In genomic region chr13:106709509-106709908, GRCh38 we compare ENCODE assay signal across 13 cellular contexts.
DNase-seq lines count a peak whose midpoint lies in the region; ATAC-seq and TF ChIP-seq lines count a peak whose summit lies in the region.
"Had no signal": no experiment of that assay in that cellular context is flagged by ENCODE, and none has a peak within 500 bp of the region (broad histone marks: within the 10 kb centered on the region; RNA-seq: fewer than 3 reads in every experiment).

No MANE protein-coding gene starts in this region.

- no peak for TF ChIP-seq EP300 in gastroesophageal sphincter (IDR thresholded peaks at IDR 0.05)

- no peaks in the 10 kb centered on the region for H3K9me3 ChIP-seq in colonic mucosa
- H3K9me3 ChIP-seq in gastroesophageal sphincter = no peaks in the 10 kb centered on the region
- no peaks in the 10 kb centered on the region for H3K9me3 ChIP-seq in uterus
- H3K9me3 ChIP-seq in spleen = no peaks in the 10 kb centered on the region

- no peaks in the 10 kb centered on the region for H3K4me1 ChIP-seq in colonic mucosa
- H3K4me1 ChIP-seq in gastroesophageal sphincter = peaks cover 3 to 46% (median 4%) of the 10 kb centered on the region in 3 donors
- no peaks in the 10 kb centered on the region for H3K4me1 ChIP-seq in uterus
- H3K4me1 ChIP-seq in spleen = peaks cover 0 to 4% (median 0%) of the 10 kb centered on the region in 6 donors

- H3K4me3 ChIP-seq in colonic mucosa (no peak overlapping the region), gastroesophageal sphincter (peak overlapping the region; percentile 30 to 31), uterus (no peak overlapping the region), spleen (peak overlapping the region in 1 of 8 donors; percentile 33)

- peak overlapping the region; percentile 29 for H3K27ac ChIP-seq in colonic mucosa
- peak overlapping the region; percentile 50 to 75 (median 69) for H3K27ac ChIP-seq in gastroesophageal sphincter
- H3K27ac ChIP-seq in uterus = peak overlapping the region; percentile 51 to 68
- peak overlapping the region in 4 of 8 donors; percentile 23 to 41 (median 36) for H3K27ac ChIP-seq in spleen

- H3K36me3 ChIP-seq in colonic mucosa = no peaks in the 10 kb centered on the region
- no peaks in the 10 kb centered on the region for H3K36me3 ChIP-seq in gastroesophageal sphincter
- H3K36me3 ChIP-seq in uterus = no peaks in the 10 kb centered on the region
- H3K36me3 ChIP-seq in spleen = no peaks in the 10 kb centered on the region

- H3K9ac ChIP-seq in colonic mucosa (ENCODE audit: low read depth in 2 of 2, low read length in 2 of 2) = no peak overlapping the region

- WGBS in gastroesophageal sphincter (ENCODE audit: low coverage in 1 of 2), 2 donors = 22 to 51% methylated on average over 3 of the region's 3 CpGs
- 79 to 86% (median 82%) methylated on average over 3 of the region's 3 CpGs for WGBS in spleen, 5 donors

- ATAC-seq in gastroesophageal sphincter = peak; percentile 60
- no peak for ATAC-seq in GM21619 (IDR thresholded peaks at IDR 0.05; ENCODE audit: unreplicated experiment)
- ATAC-seq: activated naive CD8-positive, alpha-beta T cell treated with anti-CD3 and anti-CD28 coated beads, Interleukin-2, amount 50 U/mL, for 24 hours; activated T-cell treated with anti-CD3 and anti-CD28 coated beads, Interleukin-2, amount 50 U/mL, for 72 hours had no signal

- H3K27me3 ChIP-seq in colonic mucosa (no peaks in the 10 kb centered on the region), gastroesophageal sphincter (no peaks in the 10 kb centered on the region), uterus (no peaks in the 10 kb centered on the region), spleen (replicated peaks in 1 of 7) (no peaks in the 10 kb centered on the region)

- intact Hi-C loops in colonic mucosa (cut with DNase I) = no loop called here
- intact Hi-C loops in uterus (cut with DNase I; ENCODE audit: low total_unique reads) = no loop called here
- intact Hi-C loops in spleen (cut with DNase I; ENCODE audit: low total_unique reads) = no loop called here

- no peak for DNase-seq in colonic mucosa
- DNase-seq in myocyte (ENCODE audit: low read depth) = peak; percentile 54
- DNase-seq in uterus = no peak
- DNase-seq in stimulated activated CD4-positive, alpha-beta T cell treated with anti-CD3 and anti-CD28 coated beads, Interleukin-1b, Interleukin-23, amount 100 ng/mL, for 48 hours = no peak
- no peak for DNase-seq in spleen
- DNase-seq: activated CD4-positive, alpha-beta T cell treated with anti-CD3 and anti-CD28 coated beads, Interleukin-2, amount 50 U/mL, for 48 hours; activated naive CD8-positive, alpha-beta T cell treated with anti-CD3 and anti-CD28 coated beads, Interleukin-2, amount 50 U/mL, for 24 hours; activated T-cell treated with anti-CD3 and anti-CD28 coated beads, Interleukin-2, amount 50 U/mL, for 72 hours; NCI-H1092; NCI-H2107; occipital lobe had no signal

- TF ChIP-seq POLR2A in gastroesophageal sphincter (IDR thresholded peaks at IDR 0.05) (no peak), uterus (IDR thresholded peaks at IDR 0.05) (no peak), spleen (IDR thresholded peaks at IDR 0.05) (no peak)

- TF ChIP-seq CTCF in colonic mucosa (IDR thresholded peaks at IDR 0.05) = no peak
- no peak for TF ChIP-seq CTCF in gastroesophageal sphincter (IDR thresholded peaks at IDR 0.05)
- TF ChIP-seq CTCF in uterus (IDR thresholded peaks at IDR 0.05) = no peak
- no peak for TF ChIP-seq CTCF in spleen (IDR thresholded peaks at IDR 0.05 in 8 of 11, conservative IDR thresholded peaks at IDR 0.05 in 3 of 11)

Comparison
In these comparisons a context has a peak if more than half of its experiments do, and no peak if none do; other contexts are left out.
1. H3K4me3 ChIP-seq: peak in gastroesophageal sphincter (2 of 2); none in colonic mucosa (single experiment) and uterus (0 of 2).